8 cellular contexts compared by ENCODE assay signal in genomic region chr5:58849995-58850667, GRCh38.
DNase-seq lines count a peak whose midpoint lies in the region; ATAC-seq and TF ChIP-seq lines count a peak whose summit lies in the region.

No MANE protein-coding gene starts in this region.

- H3K9me3 ChIP-seq in OCI-LY1 (ENCODE audit: low read length) = no peaks in the 10 kb centered on the region

- peak; percentile 41; the same call in 1 of the 2 replicates for TF ChIP-seq CTCF in OCI-LY1 (IDR thresholded peaks at IDR 0.05; ENCODE audit: low read length)

- no peak overlapping the region for H3K4me3 ChIP-seq in OCI-LY1 (ENCODE audit: low read depth, low read length, poor library complexity, severe bottlenecking)

- no peaks in the 10 kb centered on the region for H3K9me3 Mint-ChIP-seq in effector memory CD8-positive, alpha-beta T cell

- no peak overlapping the region for H3K4me2 ChIP-seq in OCI-LY1 (ENCODE audit: low read length)

- H3K27ac ChIP-seq in OCI-LY1 (ENCODE audit: low read depth, low read length, poor library complexity, severe bottlenecking) = no peak overlapping the region

- no peaks in the 10 kb centered on the region for H3K9me2 ChIP-seq in OCI-LY1 (ENCODE audit: low read depth, low read length)

- H3K36me3 Mint-ChIP-seq in effector memory CD8-positive, alpha-beta T cell (ENCODE audit: insufficient read depth) = peaks cover 7% of the 10 kb centered on the region

- H3K27me3 ChIP-seq in OCI-LY1 (ENCODE audit: insufficient read depth, low read length) = no peaks in the 10 kb centered on the region

- peak; percentile 60 for ATAC-seq in HG02884 (IDR thresholded peaks at IDR 0.05; ENCODE audit: unreplicated experiment)
- peak; percentile 43 for ATAC-seq in effector memory CD8-positive, alpha-beta T cell (replicated peaks)

- H2AFZ ChIP-seq in OCI-LY1 (ENCODE audit: low read length) = no peak overlapping the region

- H3K79me2 ChIP-seq in OCI-LY1 (ENCODE audit: insufficient read depth, low read length) = no peaks in the 10 kb centered on the region

- no peaks in the 10 kb centered on the region for H3K4me1 Mint-ChIP-seq in effector memory CD8-positive, alpha-beta T cell (ENCODE audit: low read depth in 2 of 2)

- H3F3A ChIP-seq in OCI-LY1 (ENCODE audit: insufficient read depth, low read length) = no peaks in the 10 kb centered on the region

- H4K20me1 ChIP-seq in OCI-LY1 (ENCODE audit: insufficient read depth, low read length) = no peaks in the 10 kb centered on the region

- H3K4me1 ChIP-seq in OCI-LY1 (ENCODE audit: insufficient read depth, low read length, severe bottlenecking) = no peaks in the 10 kb centered on the region

- peak; percentile 24 to 29 for DNase-seq in NCI-H2081 (lab: John Stamatoyannopoulos, UW)
- DNase-seq in NCI-H2081 treated with DMSO at 0.1 percent for 48 hours (lab: John Stamatoyannopoulos, UW) = no peak
- no peak for DNase-seq in effector memory CD8-positive, alpha-beta T cell
- peak; percentile 60 for DNase-seq in medulla oblongata (ENCODE audit: extremely low spot score)
- no peak for DNase-seq in activated CD4-positive, CD25-positive, alpha-beta regulatory T cell treated with anti-CD3 and anti-CD28 coated beads, Interleukin-2, amount 50 U/mL, for 72 hours
- DNase-seq in central memory CD4-positive, alpha-beta T cell = no peak

- no peak overlapping the region for H3K4me3 Mint-ChIP-seq in effector memory CD8-positive, alpha-beta T cell

- H3K27ac Mint-ChIP-seq in effector memory CD8-positive, alpha-beta T cell = no peak overlapping the region

- no peaks in the 10 kb centered on the region for H3K36me3 ChIP-seq in OCI-LY1 (ENCODE audit: insufficient read depth, low read length)

- H3K27me3 Mint-ChIP-seq in effector memory CD8-positive, alpha-beta T cell = peaks cover 22 to 26% of the 10 kb centered on the region in 2 donors

- H3K9ac ChIP-seq in OCI-LY1 (ENCODE audit: low read length) = no peak overlapping the region

Comparison
In these comparisons a context has a peak if more than half of its experiments do, and no peak if none do; other contexts are left out.
1. DNase-seq: peak in NCI-H2081 (2 of 2) and medulla oblongata (single experiment); none in NCI-H2081 treated with DMSO at 0.1 percent for 48 hours (single experiment), effector memory CD8-positive, alpha-beta T cell (0 of 3), activated CD4-positive, CD25-positive, alpha-beta regulatory T cell treated with anti-CD3 and anti-CD28 coated beads, Interleukin-2, amount 50 U/mL, for 72 hours (single experiment) and central memory CD4-positive, alpha-beta T cell (single experiment).